In genomic region chr12:87136330-87136976, GRCh38 we compare ENCODE assay signal across 13 cellular contexts.
A peak's percentile ranks its signal among the peaks of the same experiment; 100 is the strongest.
DNase-seq lines count a peak whose midpoint lies in the region; ATAC-seq and TF ChIP-seq lines count a peak whose summit lies in the region.
"Had no signal": no experiment of that assay in that cellular context is flagged by ENCODE, and none has a peak within 500 bp of the region (broad histone marks: within the 10 kb centered on the region; RNA-seq: fewer than 3 reads in every experiment).

No MANE protein-coding gene starts in this region.

- no peak overlapping the region for H2BK120ac ChIP-seq in mesendoderm (ENCODE audit: low read depth, low read length)

- H3K18ac ChIP-seq in mesendoderm (ENCODE audit: low read length) = peak overlapping the region; percentile 0

- peak overlapping the region; percentile 55 for H3K27ac Mint-ChIP-seq in Caco-2 (ENCODE audit: unreplicated experiment)
- H3K27ac Mint-ChIP-seq: memory B cell had no signal

- H3K79me1 ChIP-seq in mesendoderm (ENCODE audit: low read length) = no peaks in the 10 kb centered on the region

- H3K27me3 Mint-ChIP-seq in Caco-2 (ENCODE audit: insufficient read depth, unreplicated experiment) = no peaks in the 10 kb centered on the region
- H3K27me3 Mint-ChIP-seq: memory B cell had no signal

- no peaks in the 10 kb centered on the region for H3K79me2 ChIP-seq in mesendoderm (ENCODE audit: control insufficient read depth, insufficient read depth, low read length)

- no peak overlapping the region for H3K4me3 ChIP-seq in Caco-2 (ENCODE audit: low read depth, low read length)
- H3K4me3 ChIP-seq in astrocyte of the spinal cord (ENCODE audit: low read depth, low read length) = no peak overlapping the region
- no peak overlapping the region for H3K4me3 ChIP-seq in mesendoderm (ENCODE audit: low read length)
- H3K4me3 ChIP-seq: sigmoid colon had no signal

- peak overlapping the region; percentile 26 for H3K56ac ChIP-seq in mesendoderm (ENCODE audit: low read length)

- no peak overlapping the region for H4K8ac ChIP-seq in mesendoderm (ENCODE audit: low read depth, low read length)

- H3K36me3 Mint-ChIP-seq in Caco-2 (ENCODE audit: insufficient read depth, unreplicated experiment) = no peaks in the 10 kb centered on the region
- H3K36me3 Mint-ChIP-seq: memory B cell had no signal

- in situ Hi-C loops in astrocyte of the spinal cord (cut with HindIII; ENCODE audit: low sequenced_read_pairs) = no loop called here

- H3K27ac ChIP-seq in mesendoderm (ENCODE audit: low read depth, low read length) = no peak overlapping the region
- H3K27ac ChIP-seq: sigmoid colon had no signal

- H3K9me3 Mint-ChIP-seq in Caco-2 (ENCODE audit: unreplicated experiment) = no peaks in the 10 kb centered on the region
- H3K9me3 Mint-ChIP-seq: memory B cell had no signal

- H4K5ac ChIP-seq in mesendoderm (ENCODE audit: low read length) = no peak overlapping the region

- H2AK5ac ChIP-seq in mesendoderm (ENCODE audit: low read length) = no peak overlapping the region

- no peak overlapping the region for H3K4ac ChIP-seq in mesendoderm (ENCODE audit: low read depth, low read length)

- H3K36me3 ChIP-seq in Caco-2 (ENCODE audit: control insufficient read depth, insufficient read depth, low read length) = no peaks in the 10 kb centered on the region
- no peaks in the 10 kb centered on the region for H3K36me3 ChIP-seq in mesendoderm (ENCODE audit: control insufficient read depth, insufficient read depth, low read length)
- H3K36me3 ChIP-seq: sigmoid colon had no signal

- H3K4me2 ChIP-seq in mesendoderm (ENCODE audit: low read length) = no peak overlapping the region

- no peak for ATAC-seq in HG02588 (IDR thresholded peaks at IDR 0.05; ENCODE audit: unreplicated experiment)
- no peak for ATAC-seq in HG03520 (IDR thresholded peaks at IDR 0.05; ENCODE audit: unreplicated experiment)

- H3K4me3 Mint-ChIP-seq in Caco-2 (ENCODE audit: unreplicated experiment) = no peak overlapping the region
- H3K4me3 Mint-ChIP-seq: memory B cell had no signal

- H3K9ac ChIP-seq in mesendoderm (ENCODE audit: low read length) = no peak overlapping the region

- WGBS in mesendoderm (ENCODE audit: extremely low coverage, insufficient coverage, low lambda C conversion rate) = no CpG with 5 or more reads among the region's 2 CpGs

- no peaks in the 10 kb centered on the region for H3K9me3 ChIP-seq in Caco-2
- H3K9me3 ChIP-seq: sigmoid colon had no signal

- BruUV-seq in Caco-2 (replicated peaks; lab: Mats Ljungman, UMichigan) = no TSS peak

- no peaks in the 10 kb centered on the region for H3K27me3 ChIP-seq in Caco-2 (replicated peaks; ENCODE audit: control insufficient read depth, insufficient read depth, low read length)
- no peaks in the 10 kb centered on the region for H3K27me3 ChIP-seq in mesendoderm (ENCODE audit: insufficient read depth, low read length, poor library complexity)
- H3K27me3 ChIP-seq: sigmoid colon had no signal

- no peak overlapping the region for H3K23ac ChIP-seq in mesendoderm (ENCODE audit: low read length)

- intact Hi-C loops in Caco-2 (cut with micrococcal nuclease; ENCODE audit: unreplicated experiment) = no loop called here

- no peak overlapping the region for H2BK5ac ChIP-seq in mesendoderm (ENCODE audit: low read length)

- CTCF ChIA-PET in Caco-2 (lab: Charles Lee) = no interaction called here

- no peaks in the 10 kb centered on the region for H3K4me1 Mint-ChIP-seq in Caco-2 (ENCODE audit: low read depth, unreplicated experiment)
- H3K4me1 Mint-ChIP-seq: memory B cell had no signal

- TF ChIP-seq CTCF in Caco-2 (IDR thresholded peaks at IDR 0.05; ENCODE audit: insufficient read depth in 1 of 2, low read depth in 1 of 2, low read length in 1 of 2, severe bottlenecking in 1 of 2, unreplicated experiment in 1 of 2) = no peak
- TF ChIP-seq CTCF in astrocyte of the spinal cord (IDR thresholded peaks at IDR 0.05; ENCODE audit: low read depth, low read length) = no peak

- POLR2A ChIA-PET in Caco-2 (lab: Charles Lee) = no interaction called here

- DNase-seq in Caco-2 (no peak), MV-4-11 (lab: John Stamatoyannopoulos, UW) (peak; percentile 52), astrocyte of the spinal cord (ENCODE audit: low read depth, low spot score) (peak; percentile 65), mesendoderm (peak; percentile 21), AML-193 (lab: John Stamatoyannopoulos, UW) (no peak), NCI-H1930 (lab: John Stamatoyannopoulos, UW) (no peak)
- DNase-seq: activated effector memory CD4-positive, alpha-beta T cell treated with Interleukin-2 at 50 U/mL for 16 hours; head of caudate nucleus; NCI-H187 treated with DMSO at 0.1 percent for 48 hours; sigmoid colon had no signal

- no peak overlapping the region for H2BK15ac ChIP-seq in mesendoderm (replicated peaks; ENCODE audit: low read depth)

- H3K4me1 ChIP-seq in Caco-2 = peaks cover 7% of the 10 kb centered on the region; the same call in 1 of the 2 replicates
- H3K4me1 ChIP-seq in mesendoderm (ENCODE audit: control insufficient read depth, low read depth, low read length) = no peaks in the 10 kb centered on the region
- H3K4me1 ChIP-seq: sigmoid colon had no signal

Comparison
In these comparisons a context has a peak if more than half of its experiments do, and no peak if none do; other contexts are left out.
1. DNase-seq: peak in MV-4-11 (single experiment), astrocyte of the spinal cord (single experiment) and mesendoderm (single experiment); none in Caco-2 (0 of 2), AML-193 (0 of 2) and NCI-H1930 (0 of 2).